2 cellular contexts compared by ENCODE assay signal in the genomic region with DNA sequence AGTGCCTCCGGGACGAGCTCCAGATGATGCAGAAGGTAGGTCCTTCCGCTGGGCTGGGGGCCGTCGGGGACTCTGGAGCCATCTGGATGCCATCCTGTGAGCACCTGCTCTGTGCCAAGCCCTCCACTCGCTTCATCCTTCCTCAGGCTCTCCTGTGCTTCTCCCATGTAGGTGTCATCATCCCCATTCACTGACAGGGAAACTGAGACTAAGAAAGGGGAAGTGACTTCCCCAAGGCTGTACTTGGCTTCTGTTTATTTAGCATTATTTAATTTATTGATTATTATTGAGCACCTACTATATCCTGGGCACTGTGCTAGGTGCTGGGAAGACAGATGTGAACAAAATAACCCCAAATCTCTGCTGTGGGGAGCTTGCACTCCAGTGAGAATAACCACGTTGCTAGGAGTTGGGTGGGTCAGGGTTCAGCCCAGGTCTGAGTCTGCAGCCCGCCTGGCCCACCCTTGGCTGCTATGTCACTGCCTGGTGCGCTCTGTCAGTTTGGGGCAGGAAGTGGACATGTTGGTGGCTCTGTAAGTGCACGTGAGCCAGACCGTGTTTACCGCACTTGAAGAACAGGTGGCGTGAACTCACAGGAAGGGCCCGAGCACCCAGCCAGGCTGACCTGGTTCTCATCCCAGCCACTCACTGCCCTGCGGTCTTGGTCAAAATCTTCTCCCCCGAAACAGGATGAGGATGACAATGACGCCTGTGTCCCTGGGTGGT.
TF ChIP-seq lines count a peak whose summit lies in the region.

No MANE protein-coding gene starts in this region.

TF ChIP-seq in IMR-90, 13 proteins besides CTCF, POLR2A, EP300 and RAD21:
- no peak for TF ChIP-seq CHD1 (IDR thresholded peaks at IDR 0.05; ENCODE audit: low read depth, low read length)

TF ChIP-seq in GM12878, 131 proteins besides CTCF, POLR2A, EP300 and RAD21:
- TF ChIP-seq CBX3 (IDR thresholded peaks at IDR 0.05; ENCODE audit: borderline replicate concordance, low read depth), result no peak
- no peak for TF ChIP-seq RELA (IDR thresholded peaks at IDR 0.05; ENCODE audit: borderline replicate concordance, partially characterized antibody)
- TF ChIP-seq, protein P1, sequence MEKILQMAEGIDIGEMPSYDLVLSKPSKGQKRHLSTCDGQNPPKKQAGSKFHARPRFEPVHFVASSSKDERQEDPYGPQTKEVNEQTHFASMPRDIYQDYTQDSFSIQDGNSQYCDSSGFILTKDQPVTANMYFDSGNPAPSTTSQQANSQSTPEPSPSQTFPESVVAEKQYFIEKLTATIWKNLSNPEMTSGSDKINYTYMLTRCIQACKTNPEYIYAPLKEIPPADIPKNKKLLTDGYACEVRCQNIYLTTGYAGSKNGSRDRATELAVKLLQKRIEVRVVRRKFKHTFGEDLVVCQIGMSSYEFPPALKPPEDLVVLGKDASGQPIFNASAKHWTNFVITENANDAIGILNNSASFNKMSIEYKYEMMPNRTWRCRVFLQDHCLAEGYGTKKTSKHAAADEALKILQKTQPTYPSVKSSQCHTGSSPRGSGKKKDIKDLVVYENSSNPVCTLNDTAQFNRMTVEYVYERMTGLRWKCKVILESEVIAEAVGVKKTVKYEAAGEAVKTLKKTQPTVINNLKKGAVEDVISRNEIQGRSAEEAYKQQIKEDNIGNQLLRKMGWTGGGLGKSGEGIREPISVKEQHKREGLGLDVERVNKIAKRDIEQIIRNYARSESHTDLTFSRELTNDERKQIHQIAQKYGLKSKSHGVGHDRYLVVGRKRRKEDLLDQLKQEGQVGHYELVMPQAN (conservative IDR thresholded peaks at IDR 0.05), result no peak
- peak; percentile 51; the same call in 1 of the 2 replicates for TF ChIP-seq SPI1 (IDR thresholded peaks at IDR 0.05; ENCODE audit: borderline replicate concordance, insufficient read depth, low read depth, low read length)
